ENCODE assay signal across 19 cellular contexts in the genomic region with DNA sequence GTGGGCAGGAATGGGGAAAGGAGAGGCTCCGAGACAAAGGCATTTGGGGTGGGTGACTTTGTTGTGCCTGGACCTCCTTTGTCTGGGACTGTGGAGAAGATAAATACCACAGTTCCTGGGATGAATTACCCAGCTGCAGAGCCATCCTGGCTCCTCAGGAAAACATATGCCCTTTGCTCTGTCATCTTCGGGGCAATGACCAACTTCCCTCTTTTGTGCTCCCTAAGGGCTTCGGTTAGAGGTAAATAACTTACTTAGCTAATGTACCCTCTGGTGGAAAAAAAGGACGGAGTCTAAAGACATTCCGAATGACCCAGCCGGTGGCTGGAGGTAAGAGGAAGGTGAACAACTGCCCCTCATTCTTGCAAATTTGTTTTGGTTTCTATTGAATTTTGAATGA.
"Had no signal": no experiment of that assay in that cellular context is flagged by ENCODE, and none has a peak within 500 bp of the region (broad histone marks: within the 10 kb centered on the region; RNA-seq: fewer than 3 reads in every experiment).

No MANE protein-coding gene starts in this region.

- FAIRE-seq: urothelium cell line had no signal

- H3K4me3 ChIP-seq: hepatocyte, lung, neural progenitor cell, ovary, right atrium auricular region, sigmoid colon, skin epidermis had no signal

- H3K27ac ChIP-seq: hepatocyte, neural progenitor cell, ovary, right atrium auricular region, sigmoid colon, skin epidermis had no signal

- H3K79me2 ChIP-seq: hepatocyte had no signal

- H2AFZ ChIP-seq: hepatocyte, neural progenitor cell had no signal

- H3K4me3 Mint-ChIP-seq: natural killer cell treated with Interleukin-12 subunit alpha and Interleukin-12 subunit beta and Interleukin-15 and Interleukin-18, amount 100 ng/mL, for 72 hours; neural progenitor cell; type B pancreatic cell had no signal

- H3K9me3 Mint-ChIP-seq: natural killer cell treated with Interleukin-12 subunit alpha and Interleukin-12 subunit beta and Interleukin-15 and Interleukin-18, amount 100 ng/mL, for 72 hours; neural progenitor cell; type B pancreatic cell had no signal

- DNase-seq: effector CD4-positive, alpha-beta T cell; foreskin melanocyte; head of caudate nucleus; left colon; left ventricle myocardium superior; mesenchymal stem cell; midbrain; nucleus accumbens; ovary; sigmoid colon; stimulated activated naive CD4-positive, alpha-beta T cell treated with Interleukin-2 at 50 U/mL for 16 hours had no signal

- H3K9ac ChIP-seq: neural progenitor cell had no signal

- H3K36me3 ChIP-seq: neural progenitor cell, ovary, right atrium auricular region, sigmoid colon had no signal

- H3K4me1 ChIP-seq: right atrium auricular region, sigmoid colon had no signal

- H3K4me2 ChIP-seq: hepatocyte, neural progenitor cell had no signal

- H3K27ac Mint-ChIP-seq: natural killer cell treated with Interleukin-12 subunit alpha and Interleukin-12 subunit beta and Interleukin-15 and Interleukin-18, amount 100 ng/mL, for 72 hours; neural progenitor cell; type B pancreatic cell had no signal

- H3K27me3 ChIP-seq: hepatocyte, neural progenitor cell, ovary, right atrium auricular region, sigmoid colon had no signal

- ATAC-seq: left colon; left ventricle myocardium superior; natural killer cell treated with Interleukin-12 subunit alpha and Interleukin-12 subunit beta and Interleukin-15 and Interleukin-18, amount 100 ng/mL, for 72 hours had no signal

- H3K36me3 Mint-ChIP-seq: natural killer cell treated with Interleukin-12 subunit alpha and Interleukin-12 subunit beta and Interleukin-15 and Interleukin-18, amount 100 ng/mL, for 72 hours; neural progenitor cell; type B pancreatic cell had no signal

- H3K9me3 ChIP-seq: ovary, right atrium auricular region, sigmoid colon had no signal
